Comparison of ENCODE assay signal across 8 cellular contexts in the genomic region with DNA sequence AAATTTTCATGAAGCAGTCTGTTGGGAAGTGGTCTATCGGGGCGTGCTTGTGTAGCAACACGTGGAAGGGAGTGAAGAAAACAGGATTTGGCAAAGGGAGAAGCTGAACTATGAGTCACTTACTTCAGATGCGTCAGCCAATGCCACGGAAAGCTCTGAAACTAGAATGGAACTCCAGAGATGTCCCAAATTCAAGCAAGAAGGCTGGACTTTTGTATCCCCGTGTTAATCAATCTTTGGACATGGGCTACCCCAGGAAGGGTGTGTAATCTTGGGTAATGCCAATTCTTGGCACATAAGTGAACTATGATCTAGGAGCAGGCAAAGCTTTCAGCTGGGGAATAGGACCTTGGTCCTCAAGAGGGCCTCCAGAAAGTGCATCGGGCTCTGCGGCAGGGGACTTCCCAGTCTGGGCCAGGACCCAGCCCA.
DNase-seq lines count a peak whose midpoint lies in the region; ATAC-seq and TF ChIP-seq lines count a peak whose summit lies in the region.
"Had no signal": no experiment of that assay in that cellular context is flagged by ENCODE, and none has a peak within 500 bp of the region (broad histone marks: within the 10 kb centered on the region; RNA-seq: fewer than 3 reads in every experiment).

No MANE protein-coding gene starts in this region.

- POLR2A ChIA-PET in CD8-positive, alpha-beta T cell (lab: Charles Lee), result no interaction called here

- no peak for TF ChIP-seq CTCF in HFF-Myc (IDR thresholded peaks at IDR 0.05; ENCODE audit: low read depth, low read length, missing control alignments)
- TF ChIP-seq CTCF in CD8-positive, alpha-beta T cell (IDR thresholded peaks at IDR 0.05), result no peak

- H3K9ac ChIP-seq in adipocyte (ENCODE audit: low read length), result peak overlapping the region; percentile 44

- no peaks in the 10 kb centered on the region for H3K9me3 ChIP-seq in adipocyte (ENCODE audit: control insufficient read depth, low read length)
- H3K9me3 ChIP-seq in CD8-positive, alpha-beta T cell (ENCODE audit: low read length), result no peaks in the 10 kb centered on the region

- no peaks in the 10 kb centered on the region for H3K36me3 Mint-ChIP-seq in CD8-positive, alpha-beta T cell

- H3K9me3 Mint-ChIP-seq in CD8-positive, alpha-beta T cell, result no peaks in the 10 kb centered on the region

- peaks cover 36% of the 10 kb centered on the region for H3K4me1 ChIP-seq in adipocyte (ENCODE audit: control insufficient read depth, insufficient read depth, low read length)
- no peaks in the 10 kb centered on the region for H3K4me1 ChIP-seq in CD8-positive, alpha-beta T cell (ENCODE audit: insufficient read depth, low read length)

- intact Hi-C loops in left ventricle myocardium superior (cut with micrococcal nuclease), result no loop called here
- intact Hi-C loops in CD8-positive, alpha-beta T cell (cut with DNase I, micrococcal nuclease), result no loop called here

- H3K4me3 ChIP-seq in HFF-Myc (replicated peaks; ENCODE audit: low read depth, low read length) (no peak overlapping the region), adipocyte (ENCODE audit: low read length) (peak overlapping the region; percentile 46)
- H3K4me3 ChIP-seq in CD8-positive, alpha-beta T cell (ENCODE audit: low read depth, low read length), result no peak overlapping the region

- no peak overlapping the region for H3K27ac Mint-ChIP-seq in CD8-positive, alpha-beta T cell

- DNase-seq in HFF-Myc (ENCODE audit: extremely low read depth, low read depth) (peak; percentile 81), adipocyte (ENCODE audit: low read depth) (peak; percentile 89), left ventricle myocardium superior (no peak), stromal cell of bone marrow (ENCODE audit: low read depth) (peak; percentile 91), HT-29 (ENCODE audit: low spot score) (no peak)
- no peak for DNase-seq in CD8-positive, alpha-beta T cell
- DNase-seq: stimulated activated naive B cell treated with anti-CD40 and anti-IgM and Interleukin-4, amounts not matched to agents 10 μg/mL and 1 μg/mL and 100 μg/mL, for 72 hours had no signal

- H3K27me3 ChIP-seq in adipocyte (replicated peaks; ENCODE audit: control insufficient read depth, insufficient read depth, low read length), result no peaks in the 10 kb centered on the region
- no peaks in the 10 kb centered on the region for H3K27me3 ChIP-seq in CD8-positive, alpha-beta T cell (ENCODE audit: insufficient read depth, low read length)

- ATAC-seq in left ventricle myocardium superior (peak; percentile 54), GM18907 (IDR thresholded peaks at IDR 0.05; ENCODE audit: unreplicated experiment) (no peak)
- no peak for ATAC-seq in CD8-positive, alpha-beta T cell

- H3K27me3 Mint-ChIP-seq in CD8-positive, alpha-beta T cell (ENCODE audit: low read depth), result no peaks in the 10 kb centered on the region
- H3K27me3 Mint-ChIP-seq: stimulated activated naive B cell treated with anti-CD40 and anti-IgM and Interleukin-4, amounts not matched to agents 10 μg/mL and 1 μg/mL and 100 μg/mL, for 72 hours had no signal

- H3K36me3 ChIP-seq in adipocyte (ENCODE audit: control insufficient read depth, insufficient read depth, low read length, severe bottlenecking), result no peaks in the 10 kb centered on the region
- no peaks in the 10 kb centered on the region for H3K36me3 ChIP-seq in CD8-positive, alpha-beta T cell (ENCODE audit: insufficient read depth, low read length)

- H3K27ac ChIP-seq in CD8-positive, alpha-beta T cell (ENCODE audit: low read depth, low read length), result no peak overlapping the region

- H3K4me1 Mint-ChIP-seq in CD8-positive, alpha-beta T cell (ENCODE audit: low read depth), result peaks cover 2% of the 10 kb centered on the region

- H3K4me3 Mint-ChIP-seq in CD8-positive, alpha-beta T cell, result no peak overlapping the region

- CTCF ChIA-PET in CD8-positive, alpha-beta T cell (lab: Charles Lee), result no interaction called here

Comparison
In these comparisons a context has a peak if more than half of its experiments do, and no peak if none do; other contexts are left out.
1. DNase-seq: peak in HFF-Myc (single experiment), adipocyte (single experiment) and stromal cell of bone marrow (single experiment); none in left ventricle myocardium superior (single experiment), CD8-positive, alpha-beta T cell (0 of 7) and HT-29 (single experiment).